In the genomic region with DNA sequence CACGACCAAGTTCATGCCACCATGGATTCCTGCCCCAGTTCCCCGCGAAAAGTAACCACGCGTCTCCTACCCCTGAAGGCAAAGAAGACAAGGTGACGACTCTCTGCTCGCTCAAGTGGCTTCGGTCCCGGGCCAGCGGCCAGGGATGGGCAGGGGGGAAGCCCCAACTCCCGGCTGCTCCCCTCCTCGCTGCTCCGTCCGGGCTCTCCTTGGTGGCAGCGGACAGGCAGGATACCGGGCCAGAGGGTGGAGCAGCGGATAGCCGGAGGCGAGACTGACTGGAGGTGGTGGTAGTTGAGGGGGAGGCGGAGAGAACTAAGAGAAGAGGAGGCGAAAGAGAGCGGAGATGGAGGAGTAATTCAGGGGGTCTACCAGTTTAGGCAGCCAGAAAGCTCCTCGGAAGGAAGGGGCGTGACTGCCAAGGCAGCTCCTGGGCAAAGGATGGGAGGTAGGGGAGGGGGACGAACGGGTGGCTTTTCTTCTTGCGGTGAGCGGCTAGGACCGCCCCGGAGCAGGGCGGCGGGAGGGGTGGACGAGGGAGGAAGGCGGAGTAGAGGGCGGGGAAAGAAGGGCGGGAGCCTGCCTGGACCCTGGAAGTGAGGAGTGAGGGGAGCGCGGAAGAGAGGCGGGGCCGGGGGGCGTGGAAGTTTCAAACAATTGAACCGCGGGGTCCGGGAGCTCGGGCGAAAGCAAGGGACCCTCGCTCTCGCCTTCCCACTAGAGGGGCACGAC, we compare ENCODE assay signal across 8 cellular contexts. TPM values are rescaled to one million over a fixed set of nuclear protein-coding genes. Genes with fewer than 3 reads are reported as not detected.
DNase-seq lines count a peak whose midpoint lies in the region; ATAC-seq and TF ChIP-seq lines count a peak whose summit lies in the region.

TSS of gene AMOT (minus strand) at position 450 of the 732 bp plus-strand sequence. CDS start 17,705 bp downstream, outside the sequence.

- in situ Hi-C loops in Caki2 (cut with HindIII; ENCODE audit: low pct_unique_long_range_greater_than_20kb, low sequenced_read_pairs) = no loop called here

- TF ChIP-seq CTCF in omental fat pad (IDR thresholded peaks at IDR 0.05) (no peak), thyroid gland (IDR thresholded peaks at IDR 0.05) (no peak)

- no peak for TF ChIP-seq RAD21 in Ishikawa (IDR thresholded peaks at IDR 0.05; ENCODE audit: low read depth)

- peak; percentile 77 for DNase-seq in Caki2 (ENCODE audit: low read depth)
- DNase-seq in SJSA1 (ENCODE audit: low read depth in 1 of 2, low spot score in 2 of 2) = peak; percentile 82 to 83
- DNase-seq in activated naive CD4-positive, alpha-beta T cell treated with anti-CD3 and anti-CD28 coated beads, Interleukin-2, amount 50 U/mL, for 16 hours = peak; percentile 51
- DNase-seq in head of caudate nucleus = peak; percentile 48 to 89 (median 79)
- DNase-seq in omental fat pad (ENCODE audit: low spot score) = peak; percentile 26
- DNase-seq in thyroid gland = peak; percentile 80 to 81

- no peaks in the 10 kb centered on the region for H3K27me3 ChIP-seq in SJSA1 (replicated peaks)
- H3K27me3 ChIP-seq in thyroid gland = no peaks in the 10 kb centered on the region

- H3K36me3 ChIP-seq in SJSA1 (no peaks in the 10 kb centered on the region), thyroid gland (no peaks in the 10 kb centered on the region)

- peak; percentile 66 for ATAC-seq in GM21526 (IDR thresholded peaks at IDR 0.05; ENCODE audit: low FRiP score, unreplicated experiment)
- ATAC-seq in omental fat pad (ENCODE audit: low FRiP score) = peak; percentile 95

- H3K27ac ChIP-seq in SJSA1 = peak within 1 kb of the TSS; percentile 19; the same call in 1 of the 2 replicates
- peak within 1 kb of the TSS; percentile 23 to 63 (median 40) for H3K27ac ChIP-seq in thyroid gland

- TF ChIP-seq EP300 in Ishikawa (IDR thresholded peaks at IDR 0.05; ENCODE audit: borderline replicate concordance) = no peak

- no peaks in the 10 kb centered on the region for H3K9me3 ChIP-seq in SJSA1 (replicated peaks)
- no peaks in the 10 kb centered on the region for H3K9me3 ChIP-seq in thyroid gland

- peak within 1 kb of the TSS; percentile 56 for H3K4me3 ChIP-seq in SJSA1
- H3K4me3 ChIP-seq in thyroid gland (replicated peaks in 1 of 3) = peak within 1 kb of the TSS; percentile 26 to 66 (median 46)

- WGBS in thyroid gland, 2 donors = 0 to 1% methylated on average over 14 to 43 of the region's 49 CpGs

- H3K4me1 ChIP-seq in SJSA1 (replicated peaks) (no peaks in the 10 kb centered on the region; the same call in 1 of the 2 replicates), thyroid gland (no peaks in the 10 kb centered on the region)

- peak in 1 of 2 donors; percentile 63 for TF ChIP-seq POLR2A in thyroid gland (IDR thresholded peaks at IDR 0.05)

- intact Hi-C loops in head of caudate nucleus (cut with DNase I) (no loop called here), thyroid gland (cut with DNase I) (no loop called here)

TF ChIP-seq in Ishikawa, 13 proteins besides CTCF, POLR2A, EP300 and RAD21:
- no peak for TF ChIP-seq YY1 (IDR thresholded peaks at IDR 0.05; ENCODE audit: low read depth)
- TF ChIP-seq ZBTB7A (IDR thresholded peaks at IDR 0.05; ENCODE audit: low read depth) = peak; percentile 67
- TF ChIP-seq CEBPB (IDR thresholded peaks at IDR 0.05) = no peak

RNA-seq across cellular contexts. Expression of gene AMOT, which starts in this region (rescaled TPM):
- total RNA-seq in Caki2 (2014; rRNA removed; shearing (Covaris generic); ENCODE audit: low replicate concordance) = 1.2 TPM in 1 of 2 replicates, not detected in the other
- total RNA-seq in SJSA1 (2014; rRNA removed; shearing (Covaris generic)) = 8.3 and 11.7 TPM in 2 replicates
- total RNA-seq in omental fat pad (10 to 100 TPM in 1 of 4 donors, 1 to 10 TPM in 3; 3.2 to 14.8 (median 8.3) TPM), thyroid gland (10 to 100 TPM in 3 of 4 donors, 1 to 10 TPM in 1; 8.0 to 20.7 (median 14.1) TPM)

Comparison
In these comparisons a context has a peak if more than half of its experiments do, and no peak if none do; other contexts are left out.
1. Peak in every context shown above with its lines: DNase-seq, ATAC-seq, H3K4me3 ChIP-seq and H3K27ac ChIP-seq.
2. DNase-seq: peak in every context shown above with its lines; median percentile 82 in SJSA1; 80 in thyroid gland; 79 in head of caudate nucleus; 77 in Caki2; 51 in activated naive CD4-positive, alpha-beta T cell treated with anti-CD3 and anti-CD28 coated beads, Interleukin-2, amount 50 U/mL, for 16 hours; 26 in omental fat pad.